In genomic region chr2:197195591-197195990, GRCh38 we compare ENCODE assay signal across 16 cellular contexts.
DNase-seq lines count a peak whose midpoint lies in the region; ATAC-seq and TF ChIP-seq lines count a peak whose summit lies in the region.
"Had no signal": no experiment of that assay in that cellular context is flagged by ENCODE, and none has a peak within 500 bp of the region (broad histone marks: within the 10 kb centered on the region; RNA-seq: fewer than 3 reads in every experiment).

No MANE protein-coding gene starts in this region.

- DNase-seq in activated naive CD4-positive, alpha-beta T cell (lab: John Stamatoyannopoulos, UW) = no peak
- peak; percentile 46 for DNase-seq in adipocyte (ENCODE audit: low read depth)
- no peak for DNase-seq in naive B cell
- DNase-seq in uterus = no peak
- DNase-seq in stimulated activated CD8-positive, alpha-beta memory T cell treated with anti-CD3 and anti-CD28 coated beads, Interleukin-4, amount 100 ng/mL, for 48 hours = no peak
- no peak for DNase-seq in NCI-H524 (lab: John Stamatoyannopoulos, UW)
- no peak for DNase-seq in NCI-H146 (lab: John Stamatoyannopoulos, UW)
- DNase-seq: amygdala, EL, endodermal cell, HCEC 1CT, heart right ventricle, NCI-H1048, NCI-H510A treated with DMSO at 0.1 percent for 48 hours had no signal

- no peaks in the 10 kb centered on the region for H3K27me3 Mint-ChIP-seq in activated naive CD4-positive, alpha-beta T cell treated with anti-CD3 and anti-CD28 coated beads, Interleukin-2, amount 50 U/mL, for 24 hours
- no peaks in the 10 kb centered on the region for H3K27me3 Mint-ChIP-seq in naive B cell

- H3K27me3 ChIP-seq in adipocyte (replicated peaks; ENCODE audit: control insufficient read depth, insufficient read depth, low read length) = no peaks in the 10 kb centered on the region
- H3K27me3 ChIP-seq in uterus = no peaks in the 10 kb centered on the region
- H3K27me3 ChIP-seq: heart right ventricle, SJSA1 had no signal

- H3K9me3 Mint-ChIP-seq in activated naive CD4-positive, alpha-beta T cell treated with anti-CD3 and anti-CD28 coated beads, Interleukin-2, amount 50 U/mL, for 24 hours = no peaks in the 10 kb centered on the region
- no peaks in the 10 kb centered on the region for H3K9me3 Mint-ChIP-seq in naive B cell
- H3K9me3 Mint-ChIP-seq: endodermal cell had no signal

- peaks cover 3% of the 10 kb centered on the region for H3K36me3 Mint-ChIP-seq in activated naive CD4-positive, alpha-beta T cell treated with anti-CD3 and anti-CD28 coated beads, Interleukin-2, amount 50 U/mL, for 24 hours
- peaks cover 7 to 14% of the 10 kb centered on the region in 2 donors for H3K36me3 Mint-ChIP-seq in naive B cell

- peaks cover 10% of the 10 kb centered on the region for H3K4me1 ChIP-seq in adipocyte (ENCODE audit: control insufficient read depth, insufficient read depth, low read length)
- H3K4me1 ChIP-seq in uterus = peaks cover 5 to 7% of the 10 kb centered on the region in 2 donors
- H3K4me1 ChIP-seq: SJSA1 had no signal

- no peak for TF ChIP-seq POLR2A in uterus (IDR thresholded peaks at IDR 0.05)

- intact Hi-C loops in uterus (cut with DNase I; ENCODE audit: low total_unique reads) = loop anchor here (10.0 kb wide), 1 partner anchor 119 kb away; the partner anchor contains the start of gene ANKRD44

- peak overlapping the region; percentile 90 for H3K4me3 Mint-ChIP-seq in activated naive CD4-positive, alpha-beta T cell treated with anti-CD3 and anti-CD28 coated beads, Interleukin-2, amount 50 U/mL, for 24 hours
- peak overlapping the region in 5 of 8 donors; percentile 61 to 98 (median 88) for H3K4me3 Mint-ChIP-seq in naive B cell
- H3K4me3 Mint-ChIP-seq: endodermal cell had no signal

- no peak overlapping the region for H3K4me3 ChIP-seq in adipocyte (ENCODE audit: low read length)
- no peak overlapping the region for H3K4me3 ChIP-seq in uterus
- H3K4me3 ChIP-seq: heart right ventricle, SJSA1 had no signal

- H3K9me3 ChIP-seq in adipocyte (ENCODE audit: control insufficient read depth, low read length) (no peaks in the 10 kb centered on the region), uterus (no peaks in the 10 kb centered on the region)
- H3K9me3 ChIP-seq: heart right ventricle, SJSA1 had no signal

- ATAC-seq in naive B cell (ENCODE audit: low read depth in 2 of 2) = no peak

- TF ChIP-seq CTCF in uterus (IDR thresholded peaks at IDR 0.05) = no peak

- peak overlapping the region; percentile 99 for H3K27ac Mint-ChIP-seq in activated naive CD4-positive, alpha-beta T cell treated with anti-CD3 and anti-CD28 coated beads, Interleukin-2, amount 50 U/mL, for 24 hours
- peak overlapping the region; percentile 49 to 95 (median 83) for H3K27ac Mint-ChIP-seq in naive B cell
- H3K27ac Mint-ChIP-seq: endodermal cell had no signal

- H3K4me1 Mint-ChIP-seq in activated naive CD4-positive, alpha-beta T cell treated with anti-CD3 and anti-CD28 coated beads, Interleukin-2, amount 50 U/mL, for 24 hours = peaks cover 92% of the 10 kb centered on the region
- H3K4me1 Mint-ChIP-seq in naive B cell = peaks cover 73 to 90% (median 78%) of the 10 kb centered on the region in 3 donors
- H3K4me1 Mint-ChIP-seq: endodermal cell had no signal

- no peaks in the 10 kb centered on the region for H3K36me3 ChIP-seq in adipocyte (ENCODE audit: control insufficient read depth, insufficient read depth, low read length, severe bottlenecking)
- no peaks in the 10 kb centered on the region for H3K36me3 ChIP-seq in uterus
- H3K36me3 ChIP-seq: heart right ventricle, SJSA1 had no signal

- H3K27ac ChIP-seq in uterus = peak overlapping the region; percentile 16 to 75
- H3K27ac ChIP-seq: SJSA1 had no signal

- H3K9ac ChIP-seq in adipocyte (ENCODE audit: low read length) = no peak overlapping the region
